1 cellular context compared by ENCODE assay signal in genomic region chr10:118518095-118518494, GRCh38.
TF ChIP-seq lines count a peak whose summit lies in the region.

No MANE protein-coding gene starts in this region.

TF ChIP-seq in A549, 52 proteins besides CTCF, POLR2A, EP300 and RAD21 (continued from another document):
- no peak for TF ChIP-seq HMGXB4 (CRISPR knock-in tag; IDR thresholded peaks at IDR 0.05; ENCODE audit: borderline replicate concordance)
- no peak for TF ChIP-seq REST (IDR thresholded peaks at IDR 0.05)
- TF ChIP-seq TP53 (CRISPR knock-in tag; IDR thresholded peaks at IDR 0.05) = no peak
- no peak for TF ChIP-seq TFCP2L1 (CRISPR knock-in tag; IDR thresholded peaks at IDR 0.05)
- no peak for TF ChIP-seq ZC3H11A (IDR thresholded peaks at IDR 0.05)
- no peak for TF ChIP-seq E2F6 (IDR thresholded peaks at IDR 0.05; ENCODE audit: borderline replicate concordance, low read depth)
- no peak for TF ChIP-seq ZFP36 (IDR thresholded peaks at IDR 0.05; ENCODE audit: borderline replicate concordance, partially characterized antibody)
- TF ChIP-seq ESRRA (IDR thresholded peaks at IDR 0.05; ENCODE audit: borderline replicate concordance, low read length) = no peak
- TF ChIP-seq BCL3 (IDR thresholded peaks at IDR 0.05) = no peak
- TF ChIP-seq MAZ (IDR thresholded peaks at IDR 0.05; ENCODE audit: borderline replicate concordance, low read depth, low read length) = no peak
- TF ChIP-seq EHF (CRISPR knock-in tag; IDR thresholded peaks at IDR 0.05) = no peak
- TF ChIP-seq HOXA7 (CRISPR knock-in tag; IDR thresholded peaks at IDR 0.05) = no peak
